1 cellular context compared by ENCODE assay signal in the genomic region with DNA sequence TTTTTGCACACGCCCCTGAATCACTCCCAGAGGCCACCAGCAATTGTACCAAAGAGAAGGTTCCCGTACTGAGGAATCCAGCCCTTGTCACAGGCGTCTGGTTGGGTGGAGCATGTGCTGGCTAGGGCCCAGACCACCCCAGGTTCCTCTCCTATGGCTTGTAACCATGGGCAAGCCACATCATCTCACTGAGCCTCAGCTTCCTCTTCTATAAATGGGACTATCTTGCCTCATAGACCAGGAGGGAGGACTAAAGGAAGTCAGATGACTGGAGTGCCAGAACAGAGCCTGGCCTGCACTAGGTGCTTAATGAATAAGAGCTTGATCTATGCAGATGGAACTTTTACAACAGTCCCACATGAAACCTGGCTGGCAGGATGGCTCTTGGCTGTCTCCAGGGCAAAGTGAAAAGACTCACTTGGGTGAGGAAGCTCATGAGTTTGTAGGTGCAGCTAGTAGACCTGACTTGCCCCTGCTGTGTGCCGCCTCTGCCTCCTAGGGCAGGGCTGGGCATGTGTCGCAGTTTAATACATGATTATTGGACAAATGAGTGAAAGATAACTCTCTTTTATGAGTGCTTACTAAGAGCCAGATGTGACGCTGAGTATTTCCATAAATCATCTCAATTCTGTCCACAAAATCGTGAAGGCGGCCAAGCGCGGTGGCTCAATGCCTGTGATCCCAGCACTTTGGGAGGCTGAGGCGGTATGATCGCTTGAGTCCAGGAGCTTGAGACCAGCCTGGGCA.
TF ChIP-seq lines count a peak whose summit lies in the region.

No MANE protein-coding gene starts in this region.

TF ChIP-seq in IMR-90, 13 proteins besides CTCF, POLR2A, EP300 and RAD21 (continued from another document):
- TF ChIP-seq, protein P1, sequence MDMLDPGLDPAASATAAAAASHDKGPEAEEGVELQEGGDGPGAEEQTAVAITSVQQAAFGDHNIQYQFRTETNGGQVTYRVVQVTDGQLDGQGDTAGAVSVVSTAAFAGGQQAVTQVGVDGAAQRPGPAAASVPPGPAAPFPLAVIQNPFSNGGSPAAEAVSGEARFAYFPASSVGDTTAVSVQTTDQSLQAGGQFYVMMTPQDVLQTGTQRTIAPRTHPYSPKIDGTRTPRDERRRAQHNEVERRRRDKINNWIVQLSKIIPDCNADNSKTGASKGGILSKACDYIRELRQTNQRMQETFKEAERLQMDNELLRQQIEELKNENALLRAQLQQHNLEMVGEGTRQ (IDR thresholded peaks at IDR 0.05; ENCODE audit: low read depth, low read length): no peak
- no peak for TF ChIP-seq BHLHE40 (IDR thresholded peaks at IDR 0.05; ENCODE audit: low read depth, low read length)
- no peak for TF ChIP-seq SMC3 (IDR thresholded peaks at IDR 0.05; ENCODE audit: low read depth, low read length)
- TF ChIP-seq CEBPB (IDR thresholded peaks at IDR 0.05; ENCODE audit: low read depth, low read length): no peak
- TF ChIP-seq RCOR1 (IDR thresholded peaks at IDR 0.05; ENCODE audit: insufficient replicate concordance, low read length): no peak
- no peak for TF ChIP-seq MAFK (IDR thresholded peaks at IDR 0.05; ENCODE audit: low read depth, low read length)
- TF ChIP-seq MAZ (IDR thresholded peaks at IDR 0.05; ENCODE audit: borderline replicate concordance, low read depth, low read length): no peak
- TF ChIP-seq, protein P2, sequence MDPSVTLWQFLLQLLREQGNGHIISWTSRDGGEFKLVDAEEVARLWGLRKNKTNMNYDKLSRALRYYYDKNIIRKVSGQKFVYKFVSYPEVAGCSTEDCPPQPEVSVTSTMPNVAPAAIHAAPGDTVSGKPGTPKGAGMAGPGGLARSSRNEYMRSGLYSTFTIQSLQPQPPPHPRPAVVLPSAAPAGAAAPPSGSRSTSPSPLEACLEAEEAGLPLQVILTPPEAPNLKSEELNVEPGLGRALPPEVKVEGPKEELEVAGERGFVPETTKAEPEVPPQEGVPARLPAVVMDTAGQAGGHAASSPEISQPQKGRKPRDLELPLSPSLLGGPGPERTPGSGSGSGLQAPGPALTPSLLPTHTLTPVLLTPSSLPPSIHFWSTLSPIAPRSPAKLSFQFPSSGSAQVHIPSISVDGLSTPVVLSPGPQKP (IDR thresholded peaks at IDR 0.05; ENCODE audit: borderline replicate concordance, low read depth, low read length): no peak
- no peak for TF ChIP-seq NFE2L2 (IDR thresholded peaks at IDR 0.05; ENCODE audit: low read depth, low read length)
- TF ChIP-seq RFX5 (IDR thresholded peaks at IDR 0.05; ENCODE audit: low read depth, low read length): no peak
- no peak for TF ChIP-seq MXI1 (IDR thresholded peaks at IDR 0.05; ENCODE audit: borderline replicate concordance, low read depth, low read length)
